16 cellular contexts compared by ENCODE assay signal in the genomic region with DNA sequence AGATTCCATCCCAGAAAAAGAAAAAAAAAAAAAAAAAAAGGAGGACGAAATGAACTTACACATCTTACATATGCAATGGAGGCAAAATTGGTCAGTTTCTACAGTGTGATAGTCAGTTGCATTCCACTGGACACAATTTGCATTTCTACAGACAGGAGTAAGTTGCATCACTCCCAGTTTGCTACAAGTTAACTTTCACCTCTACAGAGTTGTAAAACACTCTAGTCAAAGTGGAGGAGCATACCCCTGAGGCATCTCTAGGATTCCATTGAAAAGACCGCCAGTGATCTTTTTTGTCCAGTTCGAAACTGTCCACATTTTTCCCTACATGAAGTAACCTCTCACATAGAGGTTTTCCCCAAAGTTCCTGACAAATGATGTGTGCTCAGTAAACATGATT.
DNase-seq lines count a peak whose midpoint lies in the region; ATAC-seq and TF ChIP-seq lines count a peak whose summit lies in the region.
"Had no signal": no experiment of that assay in that cellular context is flagged by ENCODE, and none has a peak within 500 bp of the region (broad histone marks: within the 10 kb centered on the region; RNA-seq: fewer than 3 reads in every experiment).

No MANE protein-coding gene starts in this region.

- peaks cover 64% of the 10 kb centered on the region for H3K4me1 Mint-ChIP-seq in CD14-positive monocyte

- peaks cover 7% of the 10 kb centered on the region; the same call in 1 of the 2 replicates for H3K9me3 ChIP-seq in PC-3 (ENCODE audit: low read length)
- no peaks in the 10 kb centered on the region for H3K9me3 ChIP-seq in trophoblast cell (ENCODE audit: insufficient read depth, low read depth, low read length)
- no peaks in the 10 kb centered on the region for H3K9me3 ChIP-seq in Peyer's patch
- H3K9me3 ChIP-seq: BE2C had no signal

- POLR2A ChIA-PET in PC-3 (lab: Charles Lee; ENCODE audit: unreplicated experiment): no interaction called here

- CTCF ChIA-PET in PC-3 (lab: Charles Lee): no interaction called here

- no peak overlapping the region for H3K9ac ChIP-seq in PC-3 (ENCODE audit: low read length)
- no peak overlapping the region for H3K9ac ChIP-seq in trophoblast cell (ENCODE audit: low read length)

- no peak overlapping the region for H4K91ac ChIP-seq in trophoblast cell (ENCODE audit: low read depth, low read length)

- H3K4me2 ChIP-seq in PC-3 (ENCODE audit: low read length) (no peak overlapping the region), trophoblast cell (ENCODE audit: low read length) (no peak overlapping the region)

- H3K36me3 Mint-ChIP-seq in CD14-positive monocyte: peaks cover 0 to 2% of the 10 kb centered on the region in 2 donors
- H3K36me3 Mint-ChIP-seq: CD8-positive, alpha-beta T cell had no signal

- no peak overlapping the region for H2AK5ac ChIP-seq in trophoblast cell (ENCODE audit: low read length)

- WGBS in trophoblast cell (ENCODE audit: extremely low coverage, insufficient coverage, insufficient read length): no CpG with 5 or more reads among the region's 3 CpGs

- H3K36me3 ChIP-seq in PC-3 (ENCODE audit: low read depth, low read length): no peaks in the 10 kb centered on the region
- no peaks in the 10 kb centered on the region for H3K36me3 ChIP-seq in trophoblast cell (ENCODE audit: control insufficient read depth in 1 of 2, insufficient read depth in 2 of 2, low read length in 2 of 2)
- no peaks in the 10 kb centered on the region for H3K36me3 ChIP-seq in Peyer's patch
- H3K36me3 ChIP-seq: BE2C, HAP-1 had no signal

- H3K4me3 Mint-ChIP-seq in CD14-positive monocyte: no peak overlapping the region
- H3K4me3 Mint-ChIP-seq: CD8-positive, alpha-beta T cell had no signal

- H3K27ac Mint-ChIP-seq in CD14-positive monocyte: peak overlapping the region in 4 of 7 donors; percentile 4 to 78 (median 48)
- H3K27ac Mint-ChIP-seq: CD8-positive, alpha-beta T cell had no signal

- H3K27ac ChIP-seq in PC-3 (ENCODE audit: low read length): no peak overlapping the region
- H3K27ac ChIP-seq in trophoblast cell (ENCODE audit: low read depth, low read length): no peak overlapping the region
- no peak overlapping the region for H3K27ac ChIP-seq in Peyer's patch
- H3K27ac ChIP-seq: C4-2B, HL-60 had no signal

- peaks cover under 1% of the 10 kb centered on the region; the same call in 1 of the 2 replicates for H3K4me1 ChIP-seq in PC-3 (ENCODE audit: insufficient read depth, low read length)
- peaks cover 4 to 6% of the 10 kb centered on the region in 2 experiments for H3K4me1 ChIP-seq in trophoblast cell (ENCODE audit: control insufficient read depth in 1 of 2, insufficient read depth in 2 of 2, low read length in 2 of 2)
- no peaks in the 10 kb centered on the region for H3K4me1 ChIP-seq in Peyer's patch
- H3K4me1 ChIP-seq: BE2C had no signal

- H3K79me1 ChIP-seq in trophoblast cell (ENCODE audit: low read length): no peaks in the 10 kb centered on the region

- H3F3A ChIP-seq in PC-3 (ENCODE audit: low read length, unreplicated experiment): no peaks in the 10 kb centered on the region

- H3K79me2 ChIP-seq in PC-3 (ENCODE audit: low read length): no peaks in the 10 kb centered on the region
- H3K79me2 ChIP-seq in trophoblast cell (ENCODE audit: control insufficient read depth, insufficient read depth, low read length, poor library complexity): no peaks in the 10 kb centered on the region

- DNase-seq in CD14-positive monocyte (ENCODE audit: low spot score) (no peak), PC-3 (peak; percentile 48), dedifferentiated amniotic fluid mesenchymal stem cell (ENCODE audit: extremely low spot score) (peak; percentile 23), trophoblast cell (peak; percentile 80 to 98), Peyer's patch (no peak), NCI-H1436 treated with DMSO at 0.1 percent for 48 hours (lab: John Stamatoyannopoulos, UW) (no peak)
- DNase-seq: BE2C; CD8-positive, alpha-beta T cell; COR-L47; DND-41; GOT3; KBM-7 had no signal

- intact Hi-C loops in CD14-positive monocyte (cut with micrococcal nuclease) (loop anchor here in 1 of 2 donors (10.0 kb wide), 1 partner anchor 72 kb away; no protein-coding TSS in a partner anchor), PC-3 (cut with micrococcal nuclease) (no loop called here)

- peaks cover 0 to 8% (median 0%) of the 10 kb centered on the region in 3 donors for H3K27me3 Mint-ChIP-seq in CD14-positive monocyte (ENCODE audit: low read depth in 3 of 3)

- H3K4me3 ChIP-seq in PC-3 (ENCODE audit: low read length): no peak overlapping the region
- no peak overlapping the region for H3K4me3 ChIP-seq in trophoblast cell (ENCODE audit: low read depth, low read length)
- no peak overlapping the region for H3K4me3 ChIP-seq in Peyer's patch
- H3K4me3 ChIP-seq: HAP-1 had no signal

- H2AFZ ChIP-seq in PC-3 (ENCODE audit: low read length) (no peak overlapping the region), trophoblast cell (ENCODE audit: insufficient read depth, low read length, poor library complexity) (no peak overlapping the region)

- H2BK12ac ChIP-seq in trophoblast cell (ENCODE audit: low read length): no peak overlapping the region

- peaks cover 0 to 5% (median 3%) of the 10 kb centered on the region in 7 donors for H3K9me3 Mint-ChIP-seq in CD14-positive monocyte

- TF ChIP-seq CTCF in CD14-positive monocyte (IDR thresholded peaks at IDR 0.05) (no peak), PC-3 (conservative IDR thresholded peaks at IDR 0.05; ENCODE audit: low read depth, low read length) (no peak), Peyer's patch (IDR thresholded peaks at IDR 0.05) (no peak)

- no peak for TF ChIP-seq POLR2A in Peyer's patch (IDR thresholded peaks at IDR 0.05)

- H3K9me2 ChIP-seq in PC-3 (replicated peaks; ENCODE audit: low read length): no peaks in the 10 kb centered on the region

- ATAC-seq in PC-3: no peak
- no peak for ATAC-seq in HG03469 (IDR thresholded peaks at IDR 0.05; ENCODE audit: unreplicated experiment)
- ATAC-seq: CD8-positive, alpha-beta T cell had no signal

- H3K18ac ChIP-seq in trophoblast cell (ENCODE audit: low read length): no peak overlapping the region

- no peaks in the 10 kb centered on the region for H4K20me1 ChIP-seq in PC-3 (ENCODE audit: low read length)

- no TSS peak for BruUV-seq in PC-3 (replicated peaks; lab: Mats Ljungman, UMichigan)

- H3K27me3 ChIP-seq in PC-3 (ENCODE audit: low read length): peaks cover 35% of the 10 kb centered on the region
- no peaks in the 10 kb centered on the region for H3K27me3 ChIP-seq in trophoblast cell (ENCODE audit: insufficient read depth, low read length)
- H3K27me3 ChIP-seq in Peyer's patch: no peaks in the 10 kb centered on the region
- H3K27me3 ChIP-seq: BE2C had no signal

- H3K23ac ChIP-seq in trophoblast cell (ENCODE audit: low read length): no peak overlapping the region

- H2BK5ac ChIP-seq in trophoblast cell (ENCODE audit: low read depth, low read length, poor library complexity): no peak overlapping the region

- no peak overlapping the region for H4K8ac ChIP-seq in trophoblast cell (ENCODE audit: low read depth, low read length)

- no peak overlapping the region for H4K12ac ChIP-seq in trophoblast cell (ENCODE audit: low read depth, low read length)

- H2BK120ac ChIP-seq in trophoblast cell (ENCODE audit: insufficient read depth, low read length, poor library complexity): no peak overlapping the region

- no peak overlapping the region for H3K14ac ChIP-seq in trophoblast cell (ENCODE audit: low read length)

- H3K4ac ChIP-seq in trophoblast cell (ENCODE audit: low read depth, low read length): no peak overlapping the region

Comparison
In these comparisons a context has a peak if more than half of its experiments do, and no peak if none do; other contexts are left out.
1. DNase-seq: peak in PC-3 (single experiment), dedifferentiated amniotic fluid mesenchymal stem cell (single experiment) and trophoblast cell (2 of 2); none in CD14-positive monocyte (single experiment), Peyer's patch (0 of 3) and NCI-H1436 treated with DMSO at 0.1 percent for 48 hours (single experiment).